In genomic region chr18:58781627-58782194, GRCh38 we compare ENCODE assay signal across 8 cellular contexts.
DNase-seq lines count a peak whose midpoint lies in the region; ATAC-seq lines count a peak whose summit lies in the region.

No MANE protein-coding gene starts in this region.

- ATAC-seq in HG03439 (IDR thresholded peaks at IDR 0.05; ENCODE audit: unreplicated experiment): peak; percentile 50

- peak; percentile 52 for DNase-seq in SIG-M5 treated with dmso at 0.1 percent for 504 hours (lab: John Stamatoyannopoulos, UW; ENCODE audit: unreplicated experiment)
- no peak for DNase-seq in SIG-M5 (lab: John Stamatoyannopoulos, UW)
- peak; percentile 61 for DNase-seq in NCI-H82 treated with DMSO at 0.1 percent for 48 hours (lab: John Stamatoyannopoulos, UW; ENCODE audit: unreplicated experiment)
- DNase-seq in activated CD4-positive, alpha-beta T cell treated with anti-CD3 and anti-CD28 coated beads, Interleukin-2, amount 50 U/mL, for 48 hours: peak; percentile 72 to 79
- peak; percentile 51 for DNase-seq in effector CD4-positive, alpha-beta T cell
- DNase-seq in lung microvascular endothelial cell (ENCODE audit: low read depth in 2 of 2): peak; percentile 88 to 91
- peak; percentile 27 to 41 for DNase-seq in stimulated activated CD8-positive, alpha-beta memory T cell treated with anti-CD3 and anti-CD28 coated beads, Interleukin-15, amount 100 ng/mL, for 48 hours (ENCODE audit: low read depth in 2 of 2)
